Comparison of ENCODE assay signal across 8 cellular contexts in genomic region chr12:64403708-64404469, GRCh38. TPM values are rescaled to one million over a fixed set of nuclear protein-coding genes. Genes with fewer than 3 reads are reported as not detected.
A peak's percentile ranks its signal among the peaks of the same experiment; 100 is the strongest.
DNase-seq lines count a peak whose midpoint lies in the region; ATAC-seq lines count a peak whose summit lies in the region.

Gene XPOT (plus strand): TSS chr12:64404392. CDS start chr12:64410036, 5,644 bp downstream.

- peak within 1 kb of the TSS; percentile 98 for H3K4me3 Mint-ChIP-seq in effector memory CD8-positive, alpha-beta T cell
- H3K4me3 Mint-ChIP-seq in memory B cell, result peak within 1 kb of the TSS; percentile 94

- peaks cover 11 to 13% of the 10 kb centered on the region in 2 donors for H3K4me1 Mint-ChIP-seq in effector memory CD8-positive, alpha-beta T cell (ENCODE audit: low read depth in 2 of 2)
- H3K4me1 Mint-ChIP-seq in memory B cell, result peaks cover 5% of the 10 kb centered on the region

- ATAC-seq in GM21367 (IDR thresholded peaks at IDR 0.05; ENCODE audit: unreplicated experiment), result peak; percentile 94
- peak; percentile 88 for ATAC-seq in effector memory CD8-positive, alpha-beta T cell (replicated peaks)
- ATAC-seq in memory B cell (ENCODE audit: low read depth), result peak; percentile 93

- H3K36me3 Mint-ChIP-seq in effector memory CD8-positive, alpha-beta T cell (ENCODE audit: insufficient read depth), result peaks cover 23% of the 10 kb centered on the region
- no peaks in the 10 kb centered on the region for H3K36me3 Mint-ChIP-seq in memory B cell

- DNase-seq in COR-L47 (lab: John Stamatoyannopoulos, UW) (peak; percentile 94), HT1080 (ENCODE audit: low read depth) (peak; percentile 98), NOMO-1 (lab: John Stamatoyannopoulos, UW; ENCODE audit: unreplicated experiment in 2 of 2) (peak; percentile 91 to 98), memory B cell (ENCODE audit: low spot score in 2 of 2) (peak; percentile 81 to 86)
- peak; percentile 48 to 89 (median 65) for DNase-seq in activated CD8-positive, alpha-beta memory T cell treated with anti-CD3 and anti-CD28 coated beads for 48 hours (ENCODE audit: low read depth in 2 of 3, low spot score in 2 of 3)
- peak; percentile 84 to 88 (median 86) for DNase-seq in effector memory CD8-positive, alpha-beta T cell
- DNase-seq in stimulated activated CD8-positive, alpha-beta memory T cell treated with anti-CD3 and anti-CD28 coated beads, Interleukin-12 subunit alpha, Interleukin-12 subunit beta, amount 100 ng/mL, for 4 hours (ENCODE audit: low read depth), result peak; percentile 90

- H3K9me3 Mint-ChIP-seq in effector memory CD8-positive, alpha-beta T cell, result no peaks in the 10 kb centered on the region
- H3K9me3 Mint-ChIP-seq in memory B cell, result no peaks in the 10 kb centered on the region

- peak within 1 kb of the TSS; percentile 96 for H3K27ac Mint-ChIP-seq in effector memory CD8-positive, alpha-beta T cell
- peak within 1 kb of the TSS; percentile 94 for H3K27ac Mint-ChIP-seq in memory B cell

- H3K27me3 Mint-ChIP-seq in effector memory CD8-positive, alpha-beta T cell, result no peaks in the 10 kb centered on the region
- H3K27me3 Mint-ChIP-seq in memory B cell, result no peaks in the 10 kb centered on the region

RNA-seq across cellular contexts. Expression of gene XPOT, which starts in this region (rescaled TPM):
- 88.9 and 93.3 TPM in 2 replicates for total RNA-seq in HT1080 (2014; rRNA removed; shearing (Covaris generic))
- polyA plus RNA-seq in HT1080 (2015; cell fraction: cytosol; rRNA removed), result 126 and 142 TPM in 2 replicates
- 254 and 276 TPM in 2 replicates for polyA plus RNA-seq in HT1080 (2015; cell fraction: nucleus; rRNA removed)

Comparison
In these comparisons a context has a peak if more than half of its experiments do, and no peak if none do; other contexts are left out.
1. Peak in every context shown above with its lines: DNase-seq and ATAC-seq.